1 cellular context compared by ENCODE assay signal in the genomic region with DNA sequence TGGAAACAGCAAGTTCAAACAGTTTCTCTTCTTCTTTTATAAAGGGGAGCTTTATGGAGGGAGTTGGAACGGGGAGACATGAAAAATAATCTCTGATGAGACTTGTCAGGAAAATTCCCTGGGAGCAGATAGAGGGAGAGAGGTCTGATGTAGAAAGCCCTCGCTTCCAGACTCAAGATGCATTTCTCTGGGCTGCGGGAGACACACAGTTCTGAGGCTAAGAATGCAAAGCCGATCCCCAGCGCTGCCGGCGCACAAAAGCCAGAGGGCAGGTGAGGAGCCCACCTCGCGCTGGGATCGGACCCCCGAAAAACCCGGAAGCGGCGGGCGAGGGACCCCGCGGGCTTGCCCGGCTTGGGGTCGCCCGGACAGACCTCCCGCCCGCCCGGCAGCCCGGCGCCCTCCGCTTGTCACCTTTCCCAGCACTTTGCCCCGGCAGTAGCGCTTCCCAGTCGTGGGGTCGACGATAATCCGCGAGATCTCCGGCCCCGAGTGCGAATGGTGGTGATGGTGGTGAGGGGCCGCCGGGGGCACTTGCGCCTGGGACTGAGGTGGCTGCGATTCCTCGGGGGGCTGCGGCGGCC.
TF ChIP-seq lines count a peak whose summit lies in the region.

No MANE protein-coding gene starts in this region.

TF ChIP-seq in IMR-90, 13 proteins besides CTCF, POLR2A, EP300 and RAD21:
- no peak for TF ChIP-seq RCOR1 (IDR thresholded peaks at IDR 0.05; ENCODE audit: insufficient replicate concordance, low read length)
- TF ChIP-seq RFX5 (IDR thresholded peaks at IDR 0.05; ENCODE audit: low read depth, low read length): no peak
- no peak for TF ChIP-seq FOS (IDR thresholded peaks at IDR 0.05; ENCODE audit: low read depth, low read length)
- TF ChIP-seq MAFK (IDR thresholded peaks at IDR 0.05; ENCODE audit: low read depth, low read length): no peak
- TF ChIP-seq NFE2L2 (IDR thresholded peaks at IDR 0.05; ENCODE audit: low read depth, low read length): no peak
- TF ChIP-seq, protein P1, sequence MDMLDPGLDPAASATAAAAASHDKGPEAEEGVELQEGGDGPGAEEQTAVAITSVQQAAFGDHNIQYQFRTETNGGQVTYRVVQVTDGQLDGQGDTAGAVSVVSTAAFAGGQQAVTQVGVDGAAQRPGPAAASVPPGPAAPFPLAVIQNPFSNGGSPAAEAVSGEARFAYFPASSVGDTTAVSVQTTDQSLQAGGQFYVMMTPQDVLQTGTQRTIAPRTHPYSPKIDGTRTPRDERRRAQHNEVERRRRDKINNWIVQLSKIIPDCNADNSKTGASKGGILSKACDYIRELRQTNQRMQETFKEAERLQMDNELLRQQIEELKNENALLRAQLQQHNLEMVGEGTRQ (IDR thresholded peaks at IDR 0.05; ENCODE audit: low read depth, low read length): no peak
- TF ChIP-seq CEBPB (IDR thresholded peaks at IDR 0.05; ENCODE audit: low read depth, low read length): no peak
- no peak for TF ChIP-seq MXI1 (IDR thresholded peaks at IDR 0.05; ENCODE audit: borderline replicate concordance, low read depth, low read length)
- no peak for TF ChIP-seq MAZ (IDR thresholded peaks at IDR 0.05; ENCODE audit: borderline replicate concordance, low read depth, low read length)
- no peak for TF ChIP-seq CHD1 (IDR thresholded peaks at IDR 0.05; ENCODE audit: low read depth, low read length)
- no peak for TF ChIP-seq SMC3 (IDR thresholded peaks at IDR 0.05; ENCODE audit: low read depth, low read length)
